Comparison of ENCODE assay signal across 17 cellular contexts in genomic region chr6:5481024-5481423, GRCh38.
A peak's percentile ranks its signal among the peaks of the same experiment; 100 is the strongest.
DNase-seq lines count a peak whose midpoint lies in the region; ATAC-seq and TF ChIP-seq lines count a peak whose summit lies in the region.
"Had no signal": no experiment of that assay in that cellular context is flagged by ENCODE, and none has a peak within 500 bp of the region (broad histone marks: within the 10 kb centered on the region; RNA-seq: fewer than 3 reads in every experiment).

No MANE protein-coding gene starts in this region.

- ATAC-seq in HG03571 (IDR thresholded peaks at IDR 0.05; ENCODE audit: unreplicated experiment): no peak
- no peak for ATAC-seq in HG03025 (IDR thresholded peaks at IDR 0.05; ENCODE audit: low FRiP score, unreplicated experiment)
- no peak for ATAC-seq in esophagus mucosa

- TF ChIP-seq CTCF in stomach (IDR thresholded peaks at IDR 0.05): no peak

- no peaks in the 10 kb centered on the region for H3K36me3 ChIP-seq in stomach
- H3K36me3 ChIP-seq: ovary, transverse colon had no signal

- DNase-seq in DMS153 (lab: John Stamatoyannopoulos, UW): peak; percentile 59
- peak; percentile 76 for DNase-seq in NCI-H2029 (lab: John Stamatoyannopoulos, UW)
- peak; percentile 60 to 73 for DNase-seq in SHP77 (lab: John Stamatoyannopoulos, UW)
- DNase-seq in left kidney (ENCODE audit: low read depth, low spot score): peak; percentile 21
- no peak for DNase-seq in stomach
- DNase-seq: activated CD4-positive, alpha-beta T cell treated with anti-CD3 and anti-CD28 coated beads, Interleukin-2, amount 10 ng/mL, durations not matched to agents 7 days and 5 days; DMS53; effector CD4-positive, alpha-beta T cell; foreskin melanocyte; Karpas-422; ovary; RPMI8226; transverse colon had no signal

- no peaks in the 10 kb centered on the region for H3K27me3 ChIP-seq in stomach
- H3K27me3 ChIP-seq: ovary, transverse colon had no signal

- no peak for TF ChIP-seq EP300 in stomach (IDR thresholded peaks at IDR 0.05)

- no peaks in the 10 kb centered on the region for H3K9me3 ChIP-seq in stomach
- H3K9me3 ChIP-seq: ovary, transverse colon had no signal

- no peak overlapping the region for H3K27ac ChIP-seq in stomach
- H3K27ac ChIP-seq: HL-60, ovary, transverse colon had no signal

- WGBS in stomach, 5 donors: 66 to 75% (median 68%) methylated on average over 8 of the region's 8 CpGs

- intact Hi-C loops in stomach (cut with DNase I; ENCODE audit: low total_unique reads): no loop called here

- H3K4me3 ChIP-seq in stomach: no peak overlapping the region
- H3K4me3 ChIP-seq: ovary, transverse colon had no signal

- no peak for TF ChIP-seq POLR2A in stomach (IDR thresholded peaks at IDR 0.05)

- H3K4me1 ChIP-seq in stomach: peaks cover 0 to 6% (median 0%) of the 10 kb centered on the region in 4 donors
